Comparison of ENCODE assay signal across 8 cellular contexts in genomic region chr9:127396253-127396807, GRCh38. TPM values are rescaled to one million over a fixed set of nuclear protein-coding genes. Genes with fewer than 3 reads are reported as not detected.
DNase-seq lines count a peak whose midpoint lies in the region; ATAC-seq, FAIRE-seq and TF ChIP-seq lines count a peak whose summit lies in the region.

No MANE protein-coding gene starts in this region.

- H3K9me3 ChIP-seq in MM.1S (replicated peaks; ENCODE audit: insufficient read depth, low read length): no peaks in the 10 kb centered on the region
- no peaks in the 10 kb centered on the region for H3K9me3 ChIP-seq in endothelial cell of umbilical vein (replicated peaks; ENCODE audit: control insufficient read depth, insufficient read depth, low read length)
- no peaks in the 10 kb centered on the region for H3K9me3 ChIP-seq in osteoblast (ENCODE audit: low read depth, low read length)

- no peaks in the 10 kb centered on the region for H3K9me3 Mint-ChIP-seq in Calu3 (ENCODE audit: low read depth, unreplicated experiment)

- no peaks in the 10 kb centered on the region for H3F3A ChIP-seq in MM.1S (ENCODE audit: insufficient read depth, low read length)

- no peaks in the 10 kb centered on the region for H3K9me2 ChIP-seq in MM.1S (replicated peaks; ENCODE audit: insufficient read depth, low read length)

- H3K4me1 ChIP-seq in MM.1S (ENCODE audit: low read length): peaks cover 14% of the 10 kb centered on the region
- peaks cover 9% of the 10 kb centered on the region for H3K4me1 ChIP-seq in endothelial cell of umbilical vein (ENCODE audit: control insufficient read depth, extremely low read depth, insufficient read depth, low read length)
- peaks cover 7% of the 10 kb centered on the region for H3K4me1 ChIP-seq in osteoblast (ENCODE audit: insufficient read depth, low read length)

- DNase-seq in Calu3 (no peak), MM.1S (no peak), endothelial cell of umbilical vein (ENCODE audit: low read depth, low spot score) (no peak), osteoblast (ENCODE audit: insufficient read length, low spot score, missing footprints) (peak; percentile 27), KBM-7 (no peak)
- DNase-seq in stimulated activated naive CD4-positive, alpha-beta T cell treated with Interleukin-2 at 50 U/mL for 16 hours (lab: John Stamatoyannopoulos, UW): no peak
- no peak for DNase-seq in activated CD4-positive, CD25-positive, alpha-beta regulatory T cell treated with anti-CD3 and anti-CD28 coated beads, Interleukin-2, amount 50 U/mL, for 72 hours

- peak overlapping the region; percentile 47 for H2AFZ ChIP-seq in MM.1S (ENCODE audit: low read length)
- peak overlapping the region; percentile 97 for H2AFZ ChIP-seq in endothelial cell of umbilical vein (ENCODE audit: low read depth, low read length)
- H2AFZ ChIP-seq in osteoblast (ENCODE audit: low read length): peak overlapping the region; percentile 91

- peaks cover 9% of the 10 kb centered on the region for H3K4me1 Mint-ChIP-seq in Calu3 (ENCODE audit: low read depth, unreplicated experiment)

- peaks cover 7% of the 10 kb centered on the region for H3K36me3 Mint-ChIP-seq in Calu3 (ENCODE audit: insufficient read depth, unreplicated experiment)

- H3K36me3 ChIP-seq in MM.1S (replicated peaks; ENCODE audit: insufficient read depth, low read length) (no peaks in the 10 kb centered on the region), endothelial cell of umbilical vein (ENCODE audit: control insufficient read depth in 2 of 2, extremely low read depth in 1 of 2, insufficient read depth in 2 of 2, low read length in 2 of 2) (no peaks in the 10 kb centered on the region), osteoblast (ENCODE audit: insufficient read depth, low read length) (no peaks in the 10 kb centered on the region)

- CTCF ChIA-PET in Calu3 (lab: Charles Lee) (interaction anchor here (0.8 to 1.3 kb wide), 4 partner anchors 9 to 456 kb away, joined by 3 to 6 read pairs (median 4); no protein-coding TSS in a partner anchor), endothelial cell of umbilical vein (lab: Charles Lee) (interaction anchor here (0.8 to 3.5 kb wide), 18 partner anchors 11 to 455 kb away, joined by 3 to 19 read pairs (median 4); partner anchors contain the start of gene ZNF79)

- TF ChIP-seq POLR2A in endothelial cell of umbilical vein (IDR thresholded peaks at IDR 0.05; ENCODE audit: low read depth, low read length): no peak

- POLR2A ChIA-PET in endothelial cell of umbilical vein (lab: Charles Lee): interaction anchor here (0.6 to 1.3 kb wide), 4 partner anchors 28 to 172 kb away, joined by 3 to 7 read pairs (median 4); partner anchors contain the start of gene ZNF79

- H3K4me3 ChIP-seq in MM.1S (ENCODE audit: low read length) (peak overlapping the region; percentile 68), endothelial cell of umbilical vein (replicated peaks in 1 of 3; ENCODE audit: insufficient read depth in 1 of 3, low read depth in 1 of 3, low read length in 3 of 3) (peak overlapping the region in 2 of 3 experiments; percentile 39 to 60), osteoblast (ENCODE audit: insufficient read depth, low read length) (peak overlapping the region; percentile 68)

- intact Hi-C loops in Calu3 (cut with micrococcal nuclease; ENCODE audit: unreplicated experiment): no loop called here
- intact Hi-C loops in endothelial cell of umbilical vein (cut with micrococcal nuclease): loop anchor here (1.0 kb wide), 1 partner anchor 85 kb away; no protein-coding TSS in a partner anchor

- H4K20me1 ChIP-seq in MM.1S (ENCODE audit: insufficient read depth, low read length) (no peaks in the 10 kb centered on the region), endothelial cell of umbilical vein (replicated peaks; ENCODE audit: control insufficient read depth, extremely low read depth, insufficient read depth, low read length) (no peaks in the 10 kb centered on the region), osteoblast (ENCODE audit: insufficient read depth, low read length) (peaks cover 12% of the 10 kb centered on the region)

- H3K9me1 ChIP-seq in endothelial cell of umbilical vein (replicated peaks; ENCODE audit: control insufficient read depth, extremely low read depth, insufficient read depth, low read length): no peaks in the 10 kb centered on the region

- H3K4me2 ChIP-seq in MM.1S (ENCODE audit: low read depth, low read length) (peak overlapping the region; percentile 60), endothelial cell of umbilical vein (ENCODE audit: insufficient read depth, low read length) (peak overlapping the region; percentile 81), osteoblast (ENCODE audit: insufficient read depth, low read length) (peak overlapping the region; percentile 83)

- H3K9ac ChIP-seq in MM.1S (ENCODE audit: low read length): peak overlapping the region; percentile 33; the same call in 1 of the 2 replicates
- H3K9ac ChIP-seq in endothelial cell of umbilical vein (replicated peaks; ENCODE audit: extremely low read depth, insufficient read depth, low read length): no peak overlapping the region

- H3K27ac ChIP-seq in MM.1S (ENCODE audit: low read length) (no peak overlapping the region), endothelial cell of umbilical vein (ENCODE audit: insufficient read depth, low read depth, low read length) (no peak overlapping the region), osteoblast (ENCODE audit: low read depth, low read length) (no peak overlapping the region)

- in situ Hi-C loops in KBM-7 (cut with MboI; ENCODE audit: low pct_unique_long_range_greater_than_20kb, low sequenced_read_pairs): no loop called here

- TF ChIP-seq CTCF in Calu3 (IDR thresholded peaks at IDR 0.05; ENCODE audit: unreplicated experiment) (no peak), MM.1S (IDR thresholded peaks at IDR 0.05; ENCODE audit: low read length) (no peak), endothelial cell of umbilical vein (IDR thresholded peaks at IDR 0.05; ENCODE audit: extremely low read depth in 1 of 2, insufficient read depth in 1 of 2, low read depth in 1 of 2, low read length in 2 of 2) (no peak), osteoblast (IDR thresholded peaks at IDR 0.05; ENCODE audit: extremely low read depth, low read depth, low read length) (no peak)

- H3K4me3 Mint-ChIP-seq in Calu3 (ENCODE audit: low read depth, unreplicated experiment): peak overlapping the region; percentile 74

- H3K27ac Mint-ChIP-seq in Calu3 (ENCODE audit: unreplicated experiment): peak overlapping the region; percentile 36

- dilution Hi-C loops in endothelial cell of umbilical vein (cut with MboI; ENCODE audit: extremely low pct_ligation_motif_present, low sequenced_read_pairs): no loop called here

- H3K79me2 ChIP-seq in MM.1S (ENCODE audit: low read length): peaks cover 12% of the 10 kb centered on the region
- no peaks in the 10 kb centered on the region for H3K79me2 ChIP-seq in endothelial cell of umbilical vein (ENCODE audit: control insufficient read depth, insufficient read depth, low read length)
- peaks cover 7% of the 10 kb centered on the region for H3K79me2 ChIP-seq in osteoblast (ENCODE audit: insufficient read depth, low read length)

- ATAC-seq in HG03565 (IDR thresholded peaks at IDR 0.05; ENCODE audit: unreplicated experiment): no peak

- peaks cover 13% of the 10 kb centered on the region for H3K27me3 Mint-ChIP-seq in Calu3 (ENCODE audit: unreplicated experiment)

- no peaks in the 10 kb centered on the region for H3K27me3 ChIP-seq in MM.1S (replicated peaks; ENCODE audit: insufficient read depth, low read length)
- H3K27me3 ChIP-seq in endothelial cell of umbilical vein (ENCODE audit: control insufficient read depth in 2 of 2, insufficient read depth in 2 of 2, low read length in 2 of 2): peaks cover 2 to 4% of the 10 kb centered on the region in 2 experiments
- H3K27me3 ChIP-seq in osteoblast (ENCODE audit: insufficient read depth, low read length): peaks cover 14% of the 10 kb centered on the region

- BruUV-seq in Calu3 (replicated peaks; lab: Mats Ljungman, UMichigan): no TSS peak
- BruUV-seq in endothelial cell of umbilical vein (replicated peaks; lab: Mats Ljungman, UMichigan): no TSS peak

- FAIRE-seq in endothelial cell of umbilical vein (lab: Jason Lieb, UNC): no peak

RNA-seq across cellular contexts. Expression of gene SLC2A8, which starts 0.6 kb away (rescaled TPM):
- 10.8 and 13.1 TPM in 2 replicates for total RNA-seq in Calu3 (2022)
- 17.0 and 19.3 TPM in 2 replicates for total RNA-seq in endothelial cell of umbilical vein
- 26.1 and 33.5 TPM in 2 replicates for polyA plus RNA-seq in endothelial cell of umbilical vein
- 13.7 and 16.7 TPM in 2 replicates for polyA plus RNA-seq in endothelial cell of umbilical vein (2011; cell fraction: cytosol; rRNA removed)
- polyA plus RNA-seq in endothelial cell of umbilical vein (2011; cell fraction: nucleus; rRNA removed): 24.4 and 33.0 TPM in 2 replicates
- polyA plus RNA-seq in endothelial cell of umbilical vein (2012): 10.9 and 15.6 TPM in 2 replicates
- polyA minus RNA-seq in endothelial cell of umbilical vein: 9.5 and 15.3 TPM in 2 replicates
- polyA minus RNA-seq in endothelial cell of umbilical vein (2011; cell fraction: cytosol; rRNA and poly(A)+ RNA removed): 18.9 TPM
- polyA minus RNA-seq in endothelial cell of umbilical vein (2011; cell fraction: nucleus; rRNA and poly(A)+ RNA removed): 9.1 and 10.6 TPM in 2 replicates
- total RNA-seq in osteoblast: 5.4 and 6.8 TPM in 2 replicates

RNA-seq across cellular contexts. Expression of gene ZNF79, which starts 27.9 kb away (rescaled TPM):
- total RNA-seq in Calu3 (2022) (7.0 and 7.1 TPM in 2 replicates), endothelial cell of umbilical vein (8.9 and 10.6 TPM in 2 replicates), osteoblast (11.9 and 13.3 TPM in 2 replicates)
- 6.1 and 6.3 TPM in 2 replicates for polyA plus RNA-seq in endothelial cell of umbilical vein
- 6.9 and 8.1 TPM in 2 replicates for polyA plus RNA-seq in endothelial cell of umbilical vein (2011; cell fraction: cytosol; rRNA removed)
- polyA plus RNA-seq in endothelial cell of umbilical vein (2011; cell fraction: nucleus; rRNA removed): 20.1 and 21.6 TPM in 2 replicates
- 6.3 and 8.1 TPM in 2 replicates for polyA plus RNA-seq in endothelial cell of umbilical vein (2012)
- polyA minus RNA-seq in endothelial cell of umbilical vein: 13.3 and 15.3 TPM in 2 replicates
- polyA minus RNA-seq in endothelial cell of umbilical vein (2011; cell fraction: cytosol; rRNA and poly(A)+ RNA removed): 7.9 TPM
- polyA minus RNA-seq in endothelial cell of umbilical vein (2011; cell fraction: nucleus; rRNA and poly(A)+ RNA removed): 7.6 and 8.2 TPM in 2 replicates

RNA-seq across cellular contexts. Expression of gene RPL12, which starts 54.9 kb away (rescaled TPM):
- total RNA-seq in Calu3 (2022) (788 and 855 TPM in 2 replicates), endothelial cell of umbilical vein (1,231 and 1,361 TPM in 2 replicates), osteoblast (1,103 and 1,259 TPM in 2 replicates)
- 2,140 and 3,007 TPM in 2 replicates for polyA plus RNA-seq in endothelial cell of umbilical vein
- polyA plus RNA-seq in endothelial cell of umbilical vein (2011; cell fraction: cytosol; rRNA removed): 2,997 and 3,263 TPM in 2 replicates
- 604 and 667 TPM in 2 replicates for polyA plus RNA-seq in endothelial cell of umbilical vein (2011; cell fraction: nucleus; rRNA removed)
- polyA plus RNA-seq in endothelial cell of umbilical vein (2012): 1,827 and 2,215 TPM in 2 replicates
- polyA minus RNA-seq in endothelial cell of umbilical vein: 431 and 482 TPM in 2 replicates
- polyA minus RNA-seq in endothelial cell of umbilical vein (2011; cell fraction: cytosol; rRNA and poly(A)+ RNA removed): 1,395 TPM
- polyA minus RNA-seq in endothelial cell of umbilical vein (2011; cell fraction: nucleus; rRNA and poly(A)+ RNA removed): 81.6 and 96.0 TPM in 2 replicates

RNA-seq across cellular contexts. Expression of gene LRSAM1, which starts 55.0 kb away (rescaled TPM):
- total RNA-seq in Calu3 (2022) (12.0 and 18.4 TPM in 2 replicates), endothelial cell of umbilical vein (18.5 and 18.9 TPM in 2 replicates), osteoblast (12.3 and 13.0 TPM in 2 replicates)
- polyA plus RNA-seq in endothelial cell of umbilical vein: 10.8 and 12.6 TPM in 2 replicates
- polyA plus RNA-seq in endothelial cell of umbilical vein (2011; cell fraction: cytosol; rRNA removed): 6.9 and 8.6 TPM in 2 replicates
- 27.9 and 32.9 TPM in 2 replicates for polyA plus RNA-seq in endothelial cell of umbilical vein (2011; cell fraction: nucleus; rRNA removed)
- polyA plus RNA-seq in endothelial cell of umbilical vein (2012): 12.9 and 18.9 TPM in 2 replicates
- 9.7 and 13.4 TPM in 2 replicates for polyA minus RNA-seq in endothelial cell of umbilical vein
- 6.0 TPM for polyA minus RNA-seq in endothelial cell of umbilical vein (2011; cell fraction: cytosol; rRNA and poly(A)+ RNA removed)
- polyA minus RNA-seq in endothelial cell of umbilical vein (2011; cell fraction: nucleus; rRNA and poly(A)+ RNA removed): 16.4 and 17.8 TPM in 2 replicates

Comparison
In these comparisons a context has a peak if more than half of its experiments do, and no peak if none do; other contexts are left out.
1. H2AFZ ChIP-seq: peak in every context shown above with its lines; median percentile 97 in endothelial cell of umbilical vein; 91 in osteoblast; 47 in MM.1S.